ENCODE assay signal across 27 cellular contexts in the genomic region with DNA sequence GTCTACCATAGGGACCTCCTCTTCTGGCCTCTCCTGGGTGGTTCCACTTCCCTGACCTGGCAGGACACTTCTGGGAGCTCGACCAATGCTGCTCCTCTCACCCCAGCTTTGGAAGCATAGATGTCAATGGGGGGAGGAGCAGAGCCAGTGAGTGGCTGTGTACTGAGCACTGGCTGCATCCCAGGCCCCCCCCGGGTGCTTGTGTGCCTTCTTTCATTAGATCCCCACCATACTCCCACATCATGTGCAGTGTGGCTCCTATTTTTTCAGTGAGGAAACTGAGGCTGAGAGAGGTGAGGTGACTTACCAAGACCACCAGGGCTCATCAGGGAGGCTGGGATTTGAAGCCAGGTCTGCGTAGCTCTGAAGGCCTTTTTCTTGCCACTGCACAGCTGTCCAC. TPM values are rescaled to one million over a fixed set of nuclear protein-coding genes. Genes with fewer than 3 reads are reported as not detected.
A peak's percentile ranks its signal among the peaks of the same experiment; 100 is the strongest.
DNase-seq lines count a peak whose midpoint lies in the region; ATAC-seq and TF ChIP-seq lines count a peak whose summit lies in the region.
"Had no signal": no experiment of that assay in that cellular context is flagged by ENCODE, and none has a peak within 500 bp of the region (broad histone marks: within the 10 kb centered on the region; RNA-seq: fewer than 3 reads in every experiment).

No MANE protein-coding gene starts in this region.

- no peaks in the 10 kb centered on the region for H4K20me1 ChIP-seq in MM.1S (ENCODE audit: insufficient read depth, low read length)

- H3K36me3 Mint-ChIP-seq in activated CD4-positive, alpha-beta memory T cell treated with anti-CD3 and anti-CD28 coated beads, Interleukin-2, amount 10 ng/mL, durations not matched to agents 7 days and 5 days (ENCODE audit: low read depth): peaks cover 25% of the 10 kb centered on the region
- H3K36me3 Mint-ChIP-seq in activated CD4-positive, alpha-beta memory T cell treated with anti-CD3 and anti-CD28 coated beads for 36 hours: peaks cover 10% of the 10 kb centered on the region
- peaks cover 5% of the 10 kb centered on the region for H3K36me3 Mint-ChIP-seq in endothelial cell (ENCODE audit: low read depth, unreplicated experiment)
- peaks cover 8% of the 10 kb centered on the region for H3K36me3 Mint-ChIP-seq in stimulated activated effector memory CD8-positive, alpha-beta T cell treated with anti-CD3 and anti-CD28 coated beads, Interleukin-12 subunit alpha, Interleukin-12 subunit beta, amount 100 ng/mL, for 72 hours
- H3K36me3 Mint-ChIP-seq: mesothelial cell of epicardium had no signal

- H3K27ac Mint-ChIP-seq in activated CD4-positive, alpha-beta memory T cell treated with anti-CD3 and anti-CD28 coated beads, Interleukin-2, amount 10 ng/mL, durations not matched to agents 7 days and 5 days: no peak overlapping the region
- no peak overlapping the region for H3K27ac Mint-ChIP-seq in activated CD4-positive, alpha-beta memory T cell treated with anti-CD3 and anti-CD28 coated beads for 36 hours
- no peak overlapping the region for H3K27ac Mint-ChIP-seq in endothelial cell (ENCODE audit: unreplicated experiment)
- H3K27ac Mint-ChIP-seq in stimulated activated effector memory CD8-positive, alpha-beta T cell treated with anti-CD3 and anti-CD28 coated beads, Interleukin-12 subunit alpha, Interleukin-12 subunit beta, amount 100 ng/mL, for 72 hours: peak overlapping the region; percentile 88
- H3K27ac Mint-ChIP-seq: HFFc6, mesothelial cell of epicardium, nephron, T-helper 17 cell had no signal

- peaks cover 25% of the 10 kb centered on the region for H3K9me3 Mint-ChIP-seq in activated CD4-positive, alpha-beta memory T cell treated with anti-CD3 and anti-CD28 coated beads, Interleukin-2, amount 10 ng/mL, durations not matched to agents 7 days and 5 days
- peaks cover 13% of the 10 kb centered on the region for H3K9me3 Mint-ChIP-seq in activated CD4-positive, alpha-beta memory T cell treated with anti-CD3 and anti-CD28 coated beads for 36 hours
- peaks cover 5% of the 10 kb centered on the region for H3K9me3 Mint-ChIP-seq in endothelial cell (ENCODE audit: unreplicated experiment)
- H3K9me3 Mint-ChIP-seq in stimulated activated effector memory CD8-positive, alpha-beta T cell treated with anti-CD3 and anti-CD28 coated beads, Interleukin-12 subunit alpha, Interleukin-12 subunit beta, amount 100 ng/mL, for 72 hours: peaks cover 8% of the 10 kb centered on the region

- peaks cover 23% of the 10 kb centered on the region for H3K27me3 Mint-ChIP-seq in activated CD4-positive, alpha-beta memory T cell treated with anti-CD3 and anti-CD28 coated beads, Interleukin-2, amount 10 ng/mL, durations not matched to agents 7 days and 5 days
- H3K27me3 Mint-ChIP-seq in activated CD4-positive, alpha-beta memory T cell treated with anti-CD3 and anti-CD28 coated beads for 36 hours: no peaks in the 10 kb centered on the region
- H3K27me3 Mint-ChIP-seq in endothelial cell (ENCODE audit: unreplicated experiment): peaks cover 11% of the 10 kb centered on the region

- CTCF ChIA-PET in activated CD4-positive, alpha-beta memory T cell treated with anti-CD3 and anti-CD28 coated beads, Interleukin-2, amount 10 ng/mL, durations not matched to agents 7 days and 5 days (lab: Charles Lee): no interaction called here
- CTCF ChIA-PET in activated CD4-positive, alpha-beta memory T cell treated with anti-CD3 and anti-CD28 coated beads for 36 hours (lab: Charles Lee): interaction anchor here (0.5 to 2.2 kb wide), 3 partner anchors 28 to 821 kb away, joined by 3 to 6 read pairs (median 3); no protein-coding TSS in a partner anchor

- intact Hi-C loops in activated CD4-positive, alpha-beta memory T cell treated with anti-CD3 and anti-CD28 coated beads for 36 hours (cut with micrococcal nuclease): no loop called here

- POLR2A ChIA-PET in activated CD4-positive, alpha-beta memory T cell treated with anti-CD3 and anti-CD28 coated beads, Interleukin-2, amount 10 ng/mL, durations not matched to agents 7 days and 5 days (lab: Charles Lee): no interaction called here
- POLR2A ChIA-PET in activated CD4-positive, alpha-beta memory T cell treated with anti-CD3 and anti-CD28 coated beads for 36 hours (lab: Charles Lee): no interaction called here

- peak overlapping the region; percentile 48 for H3K4me2 ChIP-seq in MM.1S (ENCODE audit: low read depth, low read length)

- no peak overlapping the region for H3K27ac ChIP-seq in MM.1S (ENCODE audit: low read length)
- H3K27ac ChIP-seq: body of pancreas, GM23248, SJSA1, tibial nerve had no signal

- 0 out of 2 replicates have a peak, but pooled peaks cover 12% of the 10 kb centered on the region for H3K27me3 ChIP-seq in MM.1S (replicated peaks; ENCODE audit: insufficient read depth, low read length)
- H3K27me3 ChIP-seq: body of pancreas, heart right ventricle, SJSA1, tibial nerve had no signal

- TF ChIP-seq CTCF in MM.1S (IDR thresholded peaks at IDR 0.05; ENCODE audit: low read length) (no peak), endothelial cell (IDR thresholded peaks at IDR 0.05; ENCODE audit: unreplicated experiment) (no peak)

- no peaks in the 10 kb centered on the region for H3F3A ChIP-seq in MM.1S (ENCODE audit: insufficient read depth, low read length)

- no peaks in the 10 kb centered on the region for H3K9me2 ChIP-seq in MM.1S (replicated peaks; ENCODE audit: insufficient read depth, low read length)

- no peak overlapping the region for H3K4me3 ChIP-seq in MM.1S (ENCODE audit: low read length)
- H3K4me3 ChIP-seq: body of pancreas, GM23248, heart right ventricle, SJSA1, tibial nerve had no signal

- no peaks in the 10 kb centered on the region for H3K9me3 ChIP-seq in MM.1S (replicated peaks; ENCODE audit: insufficient read depth, low read length)
- H3K9me3 ChIP-seq: SJSA1 had no signal

- H3K4me1 ChIP-seq in MM.1S (ENCODE audit: low read length): peaks cover 22% of the 10 kb centered on the region
- H3K4me1 ChIP-seq: body of pancreas had no signal

- no peak overlapping the region for H3K4me3 Mint-ChIP-seq in activated CD4-positive, alpha-beta memory T cell treated with anti-CD3 and anti-CD28 coated beads, Interleukin-2, amount 10 ng/mL, durations not matched to agents 7 days and 5 days
- H3K4me3 Mint-ChIP-seq in activated CD4-positive, alpha-beta memory T cell treated with anti-CD3 and anti-CD28 coated beads for 36 hours: no peak overlapping the region
- H3K4me3 Mint-ChIP-seq in endothelial cell (ENCODE audit: unreplicated experiment): no peak overlapping the region
- peak overlapping the region; percentile 37 for H3K4me3 Mint-ChIP-seq in stimulated activated effector memory CD8-positive, alpha-beta T cell treated with anti-CD3 and anti-CD28 coated beads, Interleukin-12 subunit alpha, Interleukin-12 subunit beta, amount 100 ng/mL, for 72 hours
- H3K4me3 Mint-ChIP-seq: HFFc6, mesothelial cell of epicardium, nephron, T-helper 17 cell had no signal

- no peak for ATAC-seq in stimulated activated effector memory CD8-positive, alpha-beta T cell treated with anti-CD3 and anti-CD28 coated beads, Interleukin-12 subunit alpha, Interleukin-12 subunit beta, amount 100 ng/mL, for 72 hours
- ATAC-seq: body of pancreas, heart right ventricle had no signal

- DNase-seq in activated CD4-positive, alpha-beta memory T cell treated with anti-CD3 and anti-CD28 coated beads, Interleukin-2, amount 10 ng/mL, durations not matched to agents 7 days and 5 days: peak; percentile 16
- no peak for DNase-seq in activated CD4-positive, alpha-beta memory T cell treated with anti-CD3 and anti-CD28 coated beads for 36 hours
- DNase-seq in MM.1S: no peak
- DNase-seq in endothelial cell (ENCODE audit: low spot score): peak; percentile 0
- DNase-seq in stimulated activated effector memory CD8-positive, alpha-beta T cell treated with anti-CD3 and anti-CD28 coated beads, Interleukin-12 subunit alpha, Interleukin-12 subunit beta, amount 100 ng/mL, for 72 hours (ENCODE audit: low spot score in 2 of 2): no peak
- no peak for DNase-seq in NCI-H510A (lab: John Stamatoyannopoulos, UW)
- no peak for DNase-seq in NCI-H2196 treated with DMSO at 0.1 percent for 48 hours (lab: John Stamatoyannopoulos, UW; ENCODE audit: unreplicated experiment)
- no peak for DNase-seq in AG08395 (ENCODE audit: low spot score)
- DNase-seq: 8988T; activated effector memory CD4-positive, alpha-beta T cell treated with Interleukin-2 at 50 U/mL for 16 hours; activated T-cell treated with anti-CD3 and anti-CD28 coated beads for 4 hours; body of pancreas; erythroblast; heart right ventricle; NCI-H1417 treated with DMSO at 0.1 percent for 48 hours; NCI-H2107; NCI-H446 treated with DMSO at 0.1 percent for 48 hours; retina; stimulated activated CD4-positive, alpha-beta T cell treated with anti-CD3 and anti-CD28 coated beads, Interleukin-12 subunit alpha, Interleukin-12 subunit beta, amount 100 ng/mL, for 4 hours; T-helper 17 cell had no signal

- H2AFZ ChIP-seq in MM.1S (ENCODE audit: low read length): no peak overlapping the region
- H2AFZ ChIP-seq: GM23248 had no signal

- no peaks in the 10 kb centered on the region for H3K36me3 ChIP-seq in MM.1S (replicated peaks; ENCODE audit: insufficient read depth, low read length)
- H3K36me3 ChIP-seq: heart right ventricle, SJSA1 had no signal

- H3K4me1 Mint-ChIP-seq in activated CD4-positive, alpha-beta memory T cell treated with anti-CD3 and anti-CD28 coated beads, Interleukin-2, amount 10 ng/mL, durations not matched to agents 7 days and 5 days: peaks cover 53% of the 10 kb centered on the region
- H3K4me1 Mint-ChIP-seq in activated CD4-positive, alpha-beta memory T cell treated with anti-CD3 and anti-CD28 coated beads for 36 hours (ENCODE audit: low read depth): peaks cover 39% of the 10 kb centered on the region
- H3K4me1 Mint-ChIP-seq in endothelial cell (ENCODE audit: unreplicated experiment): peaks cover 26% of the 10 kb centered on the region
- H3K4me1 Mint-ChIP-seq in stimulated activated effector memory CD8-positive, alpha-beta T cell treated with anti-CD3 and anti-CD28 coated beads, Interleukin-12 subunit alpha, Interleukin-12 subunit beta, amount 100 ng/mL, for 72 hours: peaks cover 55% of the 10 kb centered on the region
- H3K4me1 Mint-ChIP-seq: nephron had no signal

- no peaks in the 10 kb centered on the region for H3K79me2 ChIP-seq in MM.1S (ENCODE audit: low read length)

- no peak overlapping the region for H3K9ac ChIP-seq in MM.1S (ENCODE audit: low read length)
- H3K9ac ChIP-seq: GM23248 had no signal

RNA-seq across cellular contexts. Expression of a gene that starts 44.3 kb away (rescaled TPM):
- 1 to 10 TPM; 7.1 to 7.4 TPM for total RNA-seq in activated CD4-positive, alpha-beta memory T cell treated with anti-CD3 and anti-CD28 coated beads, Interleukin-2, amount 10 ng/mL, durations not matched to agents 7 days and 5 days
- 10 to 100 TPM; 11.2 to 12.3 TPM for total RNA-seq in activated CD4-positive, alpha-beta memory T cell treated with anti-CD3 and anti-CD28 coated beads for 36 hours
- total RNA-seq in endothelial cell (ENCODE audit: unreplicated experiment): 22.0 TPM
- total RNA-seq: MCF 10A had no signal

Comparison
In these comparisons a context has a peak if more than half of its experiments do, and no peak if none do; other contexts are left out.
1. DNase-seq: peak in activated CD4-positive, alpha-beta memory T cell treated with anti-CD3 and anti-CD28 coated beads, Interleukin-2, amount 10 ng/mL, durations not matched to agents 7 days and 5 days (single experiment) and endothelial cell (single experiment); none in activated CD4-positive, alpha-beta memory T cell treated with anti-CD3 and anti-CD28 coated beads for 36 hours (single experiment), MM.1S (single experiment), stimulated activated effector memory CD8-positive, alpha-beta T cell treated with anti-CD3 and anti-CD28 coated beads, Interleukin-12 subunit alpha, Interleukin-12 subunit beta, amount 100 ng/mL, for 72 hours (0 of 2), NCI-H510A (single experiment), NCI-H2196 treated with DMSO at 0.1 percent for 48 hours (single experiment) and AG08395 (single experiment).